ENCODE assay signal across 15 cellular contexts in genomic region chr14:72463291-72463866, GRCh38.
DNase-seq lines count a peak whose midpoint lies in the region; ATAC-seq lines count a peak whose summit lies in the region.
"Had no signal": no experiment of that assay in that cellular context is flagged by ENCODE, and none has a peak within 500 bp of the region (broad histone marks: within the 10 kb centered on the region; RNA-seq: fewer than 3 reads in every experiment).

No MANE protein-coding gene starts in this region.

- in situ Hi-C loops in Caki2 (cut with HindIII; ENCODE audit: low pct_unique_long_range_greater_than_20kb, low sequenced_read_pairs) = no loop called here

- DNase-seq in Caki2 (ENCODE audit: low read depth) (peak; percentile 75), HS-27A (ENCODE audit: low read depth) (peak; percentile 49), astrocyte of the hippocampus (ENCODE audit: low read depth, low spot score) (peak; percentile 66), myocyte (ENCODE audit: low read depth) (peak; percentile 93), COR-L47 (lab: John Stamatoyannopoulos, UW) (no peak), NCI-H1092 (lab: John Stamatoyannopoulos, UW) (no peak)
- DNase-seq: activated CD8-positive, alpha-beta T cell treated with anti-CD3 and anti-CD28 coated beads, Interleukin-2, amount 10 ng/mL, durations not matched to agents 7 days and 5 days; activated T-cell treated with anti-CD3 and anti-CD28 coated beads, Interleukin-2, amount 50 U/mL, for 48 hours; NCI-H1930; NCI-H524 treated with DMSO at 0.1 percent for 48 hours; stimulated activated naive CD8-positive, alpha-beta T cell treated with anti-CD3 and anti-CD28 coated beads, Interleukin-15, Interleukin-2, amounts not matched to agents 100 U/mL and 50 U/mL, for 24 hours; T-helper 17 cell had no signal

- no peak for ATAC-seq in GM18870 (IDR thresholded peaks at IDR 0.05; ENCODE audit: unreplicated experiment)
- ATAC-seq in HG03095 (IDR thresholded peaks at IDR 0.05; ENCODE audit: unreplicated experiment) = no peak
- ATAC-seq: activated CD8-positive, alpha-beta T cell treated with anti-CD3 and anti-CD28 coated beads, Interleukin-2, amount 10 ng/mL, durations not matched to agents 7 days and 5 days; sciatic nerve; stimulated activated naive CD8-positive, alpha-beta T cell treated with anti-CD3 and anti-CD28 coated beads, Interleukin-15, Interleukin-2, amounts not matched to agents 100 U/mL and 50 U/mL, for 24 hours; T-helper 17 cell had no signal

Comparison
In these comparisons a context has a peak if more than half of its experiments do, and no peak if none do; other contexts are left out.
1. DNase-seq: peak in Caki2 (single experiment), HS-27A (single experiment), astrocyte of the hippocampus (single experiment) and myocyte (single experiment); none in COR-L47 (single experiment) and NCI-H1092 (single experiment).